ENCODE assay signal across 8 cellular contexts in genomic region chr10:17643339-17643754, GRCh38. TPM values are rescaled to one million over a fixed set of nuclear protein-coding genes. Genes with fewer than 3 reads are reported as not detected.
DNase-seq lines count a peak whose midpoint lies in the region; ATAC-seq, FAIRE-seq and TF ChIP-seq lines count a peak whose summit lies in the region.

No MANE protein-coding gene starts in this region.

- peaks cover 12% of the 10 kb centered on the region for H3K4me1 Mint-ChIP-seq in MCF 10A (ENCODE audit: insufficient read depth, unreplicated experiment)
- peaks cover 26% of the 10 kb centered on the region for H3K4me1 Mint-ChIP-seq in stimulated activated naive CD8-positive, alpha-beta T cell treated with anti-CD3 and anti-CD28 coated beads, Interleukin-15, amount 100 ng/mL, for 72 hours

- peaks cover 24 to 46% (median 33%) of the 10 kb centered on the region in 10 experiments for H3K4me1 ChIP-seq in BLaER1 treated with 17β-estradiol and CSF1 and Interleukin-3, amounts not matched to agents 10 nM and 100 nM
- H3K4me1 ChIP-seq in OCI-LY1 (ENCODE audit: insufficient read depth, low read length, severe bottlenecking), result peaks cover 36% of the 10 kb centered on the region
- H3K4me1 ChIP-seq in kidney (ENCODE audit: control insufficient read depth in 1 of 2, insufficient read depth in 1 of 2, low read depth in 1 of 2, low read length in 2 of 2), result peaks cover 4 to 9% of the 10 kb centered on the region in 2 donors

- peak overlapping the region; percentile 100 for H3K27ac Mint-ChIP-seq in MCF 10A (ENCODE audit: low read depth, unreplicated experiment)
- peak overlapping the region; percentile 100 for H3K27ac Mint-ChIP-seq in stimulated activated naive CD8-positive, alpha-beta T cell treated with anti-CD3 and anti-CD28 coated beads, Interleukin-15, amount 100 ng/mL, for 72 hours

- H3K4me2 ChIP-seq in BLaER1 treated with 17β-estradiol and CSF1 and Interleukin-3, amounts not matched to agents 10 nM and 100 nM, result peak overlapping the region; percentile 74 to 94 (median 87)
- H3K4me2 ChIP-seq in OCI-LY1 (ENCODE audit: low read length), result peak overlapping the region; percentile 88

- ATAC-seq in GM18868 (IDR thresholded peaks at IDR 0.05; ENCODE audit: unreplicated experiment) (peak; percentile 23), HG03064 (IDR thresholded peaks at IDR 0.05; ENCODE audit: low read depth, unreplicated experiment) (peak; percentile 29)
- peak; percentile 19 for ATAC-seq in stimulated activated naive CD8-positive, alpha-beta T cell treated with anti-CD3 and anti-CD28 coated beads, Interleukin-15, amount 100 ng/mL, for 72 hours

- H3K27ac ChIP-seq in BLaER1 treated with 17β-estradiol and CSF1 and Interleukin-3, amounts not matched to agents 10 nM and 100 nM, result peak overlapping the region; percentile 93 to 100 (median 97)
- H3K27ac ChIP-seq in OCI-LY1 (ENCODE audit: low read depth, low read length, poor library complexity, severe bottlenecking), result peak overlapping the region; percentile 82
- peak overlapping the region; percentile 92 to 95 for H3K27ac ChIP-seq in kidney (ENCODE audit: low read depth in 2 of 2, low read length in 2 of 2)

- no peaks in the 10 kb centered on the region for H3K9me2 ChIP-seq in OCI-LY1 (ENCODE audit: low read depth, low read length)

- DNase-seq in MCF 10A (ENCODE audit: unreplicated experiment), result peak; percentile 85
- DNase-seq in kidney, result peak; percentile 85
- no peak for DNase-seq in stimulated activated naive CD8-positive, alpha-beta T cell treated with anti-CD3 and anti-CD28 coated beads, Interleukin-15, amount 100 ng/mL, for 72 hours
- DNase-seq in NAMALWA (ENCODE audit: low spot score), result no peak

- CTCF ChIA-PET in MCF 10A (lab: Yijun Ruan, JAX), result interaction anchor here (0.6 to 3.7 kb wide), 6 partner anchors 22 to 94 kb away, joined by 3 to 33 read pairs (median 6); partner anchors contain the start of gene HACD1

- no peak for FAIRE-seq in kidney (lab: Jason Lieb, UNC)

- peak overlapping the region; percentile 23; the same call in 1 of the 2 replicates for H2AFZ ChIP-seq in OCI-LY1 (ENCODE audit: low read length)

- peaks cover 0 to 22% (median 12%) of the 10 kb centered on the region in 11 experiments; a peak in 20 of 22 replicates for H3K36me3 ChIP-seq in BLaER1 treated with 17β-estradiol and CSF1 and Interleukin-3, amounts not matched to agents 10 nM and 100 nM
- H3K36me3 ChIP-seq in OCI-LY1 (ENCODE audit: insufficient read depth, low read length) (no peaks in the 10 kb centered on the region), kidney (ENCODE audit: control insufficient read depth in 1 of 2, insufficient read depth in 2 of 2, low read length in 2 of 2) (no peaks in the 10 kb centered on the region)

- H3K9ac ChIP-seq in BLaER1 treated with 17β-estradiol and CSF1 and Interleukin-3, amounts not matched to agents 10 nM and 100 nM, result peak overlapping the region; percentile 87 to 99 (median 96)
- H3K9ac ChIP-seq in OCI-LY1 (ENCODE audit: low read length), result peak overlapping the region; percentile 93
- H3K9ac ChIP-seq in kidney (ENCODE audit: low read length in 2 of 2), result peak overlapping the region; percentile 92 to 93

- H4K20me1 ChIP-seq in BLaER1 treated with 17β-estradiol and CSF1 and Interleukin-3, amounts not matched to agents 10 nM and 100 nM, result peaks cover 0 to 40% (median 14%) of the 10 kb centered on the region in 11 experiments; a peak in 9 of 22 replicates
- H4K20me1 ChIP-seq in OCI-LY1 (ENCODE audit: insufficient read depth, low read length), result no peaks in the 10 kb centered on the region

- no peaks in the 10 kb centered on the region for H3K27me3 ChIP-seq in BLaER1 treated with 17β-estradiol and CSF1 and Interleukin-3, amounts not matched to agents 10 nM and 100 nM
- H3K27me3 ChIP-seq in OCI-LY1 (ENCODE audit: insufficient read depth, low read length), result no peaks in the 10 kb centered on the region

- H3F3A ChIP-seq in OCI-LY1 (ENCODE audit: insufficient read depth, low read length), result no peaks in the 10 kb centered on the region

- peaks cover 51% of the 10 kb centered on the region for H3K79me2 ChIP-seq in OCI-LY1 (ENCODE audit: insufficient read depth, low read length)

- H3K4me3 ChIP-seq in BLaER1 treated with 17β-estradiol and CSF1 and Interleukin-3, amounts not matched to agents 10 nM and 100 nM, result peak overlapping the region; percentile 75 to 94 (median 88)
- H3K4me3 ChIP-seq in OCI-LY1 (ENCODE audit: low read depth, low read length, poor library complexity, severe bottlenecking), result peak overlapping the region; percentile 97
- peak overlapping the region; percentile 90 for H3K4me3 ChIP-seq in kidney (ENCODE audit: low read length in 2 of 2)

- intact Hi-C loops in MCF 10A (cut with micrococcal nuclease) (loop anchor here (1.0 kb wide), 1 partner anchor 26 kb away; the partner anchor contains the start of gene HACD1), kidney (cut with DNase I) (no loop called here)

- H3K9me3 Mint-ChIP-seq in MCF 10A (ENCODE audit: unreplicated experiment), result no peaks in the 10 kb centered on the region
- peaks cover 5 to 8% of the 10 kb centered on the region in 2 donors for H3K9me3 Mint-ChIP-seq in stimulated activated naive CD8-positive, alpha-beta T cell treated with anti-CD3 and anti-CD28 coated beads, Interleukin-15, amount 100 ng/mL, for 72 hours

- TSS peak; percentile 84 for BruUV-seq in MCF 10A (replicated peaks; lab: Mats Ljungman, UMichigan)

- H3K4me3 Mint-ChIP-seq in MCF 10A (ENCODE audit: unreplicated experiment), result peak overlapping the region; percentile 95
- H3K4me3 Mint-ChIP-seq in stimulated activated naive CD8-positive, alpha-beta T cell treated with anti-CD3 and anti-CD28 coated beads, Interleukin-15, amount 100 ng/mL, for 72 hours, result peak overlapping the region; percentile 93 to 96

- TF ChIP-seq CTCF in OCI-LY1 (IDR thresholded peaks at IDR 0.05; ENCODE audit: low read length), result no peak
- no peak for TF ChIP-seq CTCF in MCF 10A (IDR thresholded peaks at IDR 0.05; ENCODE audit: unreplicated experiment)
- TF ChIP-seq CTCF in kidney (IDR thresholded peaks at IDR 0.05; ENCODE audit: borderline replicate concordance, extremely low read depth, insufficient read depth), result no peak

- peaks cover 9% of the 10 kb centered on the region for H3K36me3 Mint-ChIP-seq in MCF 10A (ENCODE audit: insufficient read depth, unreplicated experiment)

- POLR2A ChIA-PET in MCF 10A (lab: Yijun Ruan, JAX), result interaction anchor here (0.6 to 6.3 kb wide), 34 partner anchors 10 to 1783 kb away, joined by 3 to 151 read pairs (median 4); partner anchors contain the start of genes HACD1, MINDY3 and RSU1

- peaks cover 0 to 11% (median 9%) of the 10 kb centered on the region in 11 experiments; a peak in 17 of 22 replicates for H3K9me3 ChIP-seq in BLaER1 treated with 17β-estradiol and CSF1 and Interleukin-3, amounts not matched to agents 10 nM and 100 nM (replicated peaks in 1 of 11)
- H3K9me3 ChIP-seq in OCI-LY1 (ENCODE audit: low read length) (no peaks in the 10 kb centered on the region; the same call in 1 of the 2 replicates), kidney (ENCODE audit: control insufficient read depth in 1 of 2, low read length in 2 of 2) (peaks cover 0 to 4% of the 10 kb centered on the region in 2 donors)

- no peaks in the 10 kb centered on the region for H3K27me3 Mint-ChIP-seq in MCF 10A (ENCODE audit: insufficient read depth, unreplicated experiment)
- no peaks in the 10 kb centered on the region for H3K27me3 Mint-ChIP-seq in stimulated activated naive CD8-positive, alpha-beta T cell treated with anti-CD3 and anti-CD28 coated beads, Interleukin-15, amount 100 ng/mL, for 72 hours

RNA-seq across cellular contexts. Expression of gene STAM, which starts 0.6 kb away (rescaled TPM):
- total RNA-seq in MCF 10A (2022), result 35.4 and 55.5 TPM in 2 replicates
- 26.1 TPM for total RNA-seq in kidney
- polyA plus RNA-seq in kidney (ENCODE audit: insufficient read depth, low read depth, low replicate concordance), result 10.3 TPM

RNA-seq across cellular contexts. Expression of gene HACD1, which starts 26.2 kb away (rescaled TPM):
- 29.6 and 34.2 TPM in 2 replicates for total RNA-seq in MCF 10A (2022)
- total RNA-seq in kidney, result 11.6 TPM
- 11.4 TPM for polyA plus RNA-seq in kidney (ENCODE audit: insufficient read depth, low read depth, low replicate concordance)

Comparison
In these comparisons a context has a peak if more than half of its experiments do, and no peak if none do; other contexts are left out.
1. DNase-seq: peak in MCF 10A (single experiment) and kidney (single experiment); none in stimulated activated naive CD8-positive, alpha-beta T cell treated with anti-CD3 and anti-CD28 coated beads, Interleukin-15, amount 100 ng/mL, for 72 hours (0 of 2) and NAMALWA (single experiment).
2. Peak in every context shown above with its lines, with median percentiles within 50 percentile points of each other: H3K27ac ChIP-seq, H3K4me3 ChIP-seq, H3K9ac ChIP-seq and ATAC-seq.